1 cellular context compared by ENCODE assay signal in genomic region chr14:74712499-74713394, GRCh38.
TF ChIP-seq lines count a peak whose summit lies in the region.

Gene AREL1, minus strand, starts transcription at chr14:74713080. Its CDS starts 27,465 bp downstream, at chr14:74685615.
Gene FCF1, plus strand, starts transcription at chr14:74713144. Its CDS starts 54 bp downstream, at chr14:74713198.

TF ChIP-seq in K562, 482 proteins besides CTCF, POLR2A, EP300 and RAD21 (continued from another document and continues in another):
- TF ChIP-seq MGA (IDR thresholded peaks at IDR 0.05) = no peak
- no peak for TF ChIP-seq HNRNPH1 (optimal IDR thresholded peaks at IDR 0.05; ENCODE audit: low read depth, low read length)
- TF ChIP-seq NFIC (IDR thresholded peaks at IDR 0.05) = peak; percentile 27
- no peak for TF ChIP-seq ZNF696 (CRISPR knock-in tag; conservative IDR thresholded peaks at IDR 0.05)
- TF ChIP-seq GABPA (tag; conservative IDR thresholded peaks at IDR 0.05; ENCODE audit: low read depth) = peak; percentile 98
- TF ChIP-seq FOXA1 (IDR thresholded peaks at IDR 0.05; ENCODE audit: borderline replicate concordance) = no peak
- no peak for TF ChIP-seq ZNF253 (CRISPR knock-in tag; conservative IDR thresholded peaks at IDR 0.05)
- no peak for TF ChIP-seq PTBP1 (IDR thresholded peaks at IDR 0.05; ENCODE audit: low read depth, low read length)
- TF ChIP-seq YBX1 (IDR thresholded peaks at IDR 0.05) = no peak
- no peak for TF ChIP-seq STAT6 (CRISPR knock-in tag; IDR thresholded peaks at IDR 0.05)
- peak; percentile 57 for TF ChIP-seq POLR2B (IDR thresholded peaks at IDR 0.05; ENCODE audit: low read depth, partially characterized antibody)
- peak; percentile 44; the same call in 1 of the 2 replicates for TF ChIP-seq KHSRP (IDR thresholded peaks at IDR 0.05)
- no peak for TF ChIP-seq ZNF384 (IDR thresholded peaks at IDR 0.05; ENCODE audit: low read depth, low read length)
- TF ChIP-seq RBM25 (IDR thresholded peaks at IDR 0.05; ENCODE audit: low read depth, low read length, severe bottlenecking) = no peak
- TF ChIP-seq TRIM25 (IDR thresholded peaks at IDR 0.05; ENCODE audit: borderline replicate concordance) = no peak
- no peak for TF ChIP-seq ZNF561 (CRISPR knock-in tag; conservative IDR thresholded peaks at IDR 0.05)
- TF ChIP-seq HDAC1 (IDR thresholded peaks at IDR 0.05) = peak in 1 of 2 experiments; percentile 93; a peak in 2 of 4 replicates
- no peak for TF ChIP-seq KDM2B (CRISPR knock-in tag; IDR thresholded peaks at IDR 0.05)
- no peak for TF ChIP-seq TAF7 (tag; IDR thresholded peaks at IDR 0.05)
- TF ChIP-seq ZNF146 (CRISPR knock-in tag; IDR thresholded peaks at IDR 0.05; ENCODE audit: unreplicated experiment) = no peak
- TF ChIP-seq LEF1 (IDR thresholded peaks at IDR 0.05) = no peak
- TF ChIP-seq CBX5 (IDR thresholded peaks at IDR 0.05; ENCODE audit: borderline replicate concordance, low read depth) = no peak
- TF ChIP-seq PHB (CRISPR knock-in tag; IDR thresholded peaks at IDR 0.05) = no peak
- TF ChIP-seq ZNF263 (CRISPR knock-in tag; IDR thresholded peaks at IDR 0.05; ENCODE audit: borderline replicate concordance) = no peak
- no peak for TF ChIP-seq ZNF445 (CRISPR knock-in tag; IDR thresholded peaks at IDR 0.05; ENCODE audit: low read depth)
- TF ChIP-seq ZNF639 (CRISPR knock-in tag; conservative IDR thresholded peaks at IDR 0.05 in 1 of 2, IDR thresholded peaks at IDR 0.05 in 1 of 2) = peak in 1 of 2 experiments; percentile 57; a peak in 1 of 4 replicates
- TF ChIP-seq SUPT5H (IDR thresholded peaks at IDR 0.05) = peak; percentile 76
- TF ChIP-seq ELF4 (CRISPR knock-in tag; IDR thresholded peaks at IDR 0.05) = 0 out of 2 replicates have a peak, but pooled peaks have one; percentile 65
- TF ChIP-seq TFAP4 (CRISPR knock-in tag; IDR thresholded peaks at IDR 0.05; ENCODE audit: borderline replicate concordance) = peak; percentile 34; the same call in 1 of the 2 replicates
- no peak for TF ChIP-seq PYGO2 (tag; IDR thresholded peaks at IDR 0.05)
- TF ChIP-seq THRAP3 (IDR thresholded peaks at IDR 0.05; ENCODE audit: borderline replicate concordance) = no peak
- TF ChIP-seq E4F1 (CRISPR knock-in tag; IDR thresholded peaks at IDR 0.05; ENCODE audit: borderline replicate concordance) = no peak
- TF ChIP-seq SMAD3 (CRISPR knock-in tag; conservative IDR thresholded peaks at IDR 0.05) = no peak
- peak in 1 of 2 experiments; percentile 19; a peak in 1 of 4 replicates for TF ChIP-seq TRIM24 (IDR thresholded peaks at IDR 0.05)
- no peak for TF ChIP-seq RFX7 (CRISPR knock-in tag; IDR thresholded peaks at IDR 0.05)
- no peak for TF ChIP-seq ZNF184 (CRISPR knock-in tag; IDR thresholded peaks at IDR 0.05)
- 0 out of 4 replicates have a peak, but pooled peaks of 1 of the 2 experiments have one; percentile 29 for TF ChIP-seq SIX5 (IDR thresholded peaks at IDR 0.05; ENCODE audit: borderline replicate concordance in 1 of 2, insufficient read depth in 1 of 2, low read depth in 1 of 2, low read length in 2 of 2)
- TF ChIP-seq MCM5 (IDR thresholded peaks at IDR 0.05; ENCODE audit: low read depth) = no peak
- peak; percentile 32; the same call in 1 of the 2 replicates for TF ChIP-seq CTBP1 (IDR thresholded peaks at IDR 0.05; ENCODE audit: borderline replicate concordance)
- TF ChIP-seq ZNF431 (CRISPR knock-in tag; IDR thresholded peaks at IDR 0.05) = no peak
- TF ChIP-seq RBM39 (optimal IDR thresholded peaks at IDR 0.05; ENCODE audit: low read depth, low read length) = no peak
- no peak for TF ChIP-seq BRF2 (IDR thresholded peaks at IDR 0.05; ENCODE audit: borderline replicate concordance, insufficient read depth, insufficient read length)
- no peak; a peak in 1 of 4 replicates for TF ChIP-seq NONO (IDR thresholded peaks at IDR 0.05; ENCODE audit: low read depth in 2 of 2, low read length in 1 of 2)
